ENCODE assay signal across 8 cellular contexts in the genomic region with DNA sequence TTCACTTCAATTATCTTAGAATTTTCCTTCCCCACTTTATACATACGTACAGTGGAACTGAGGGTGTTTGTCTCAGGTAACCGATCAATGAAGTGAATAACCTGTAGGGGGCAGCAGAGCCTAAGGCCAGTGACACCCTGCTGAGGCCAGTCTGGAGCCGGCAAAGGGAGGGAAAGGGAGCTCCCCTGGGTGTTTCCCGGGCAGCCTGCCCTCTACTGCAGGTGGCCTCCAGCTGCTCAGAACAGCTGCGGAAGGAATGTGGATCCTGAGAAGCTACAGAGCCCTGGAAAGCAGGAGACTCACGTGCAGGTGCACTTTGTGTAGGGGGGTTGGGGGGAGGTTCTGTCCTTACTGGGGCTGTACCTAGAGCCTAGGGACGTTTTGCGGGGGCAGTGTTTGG. TPM values are rescaled to one million over a fixed set of nuclear protein-coding genes. Genes with fewer than 3 reads are reported as not detected.
DNase-seq lines count a peak whose midpoint lies in the region; ATAC-seq and TF ChIP-seq lines count a peak whose summit lies in the region.

No MANE protein-coding gene starts in this region.

- peak; percentile 69 for ATAC-seq in activated CD8-positive, alpha-beta T cell treated with anti-CD3 and anti-CD28 coated beads, Interleukin-2, amount 10 ng/mL, durations not matched to agents 7 days and 5 days
- ATAC-seq in lower lobe of right lung (peak; percentile 96 to 97), GM19467 (IDR thresholded peaks at IDR 0.05; ENCODE audit: unreplicated experiment) (no peak)

- intact Hi-C loops in lower lobe of right lung (cut with DNase I) = no loop called here

- TF ChIP-seq CTCF in GM10266 (IDR thresholded peaks at IDR 0.05; ENCODE audit: control insufficient read depth, insufficient read depth, low read depth, missing control alignments) = peak; percentile 79
- peak; percentile 89 for TF ChIP-seq CTCF in lower lobe of right lung (IDR thresholded peaks at IDR 0.05)

- H3K36me3 Mint-ChIP-seq in activated CD8-positive, alpha-beta T cell treated with anti-CD3 and anti-CD28 coated beads, Interleukin-2, amount 10 ng/mL, durations not matched to agents 7 days and 5 days (ENCODE audit: low read depth) = peaks cover 10% of the 10 kb centered on the region

- H3K36me3 ChIP-seq in effector memory CD4-positive, alpha-beta T cell (ENCODE audit: control insufficient read depth, insufficient read depth, low read length) = no peaks in the 10 kb centered on the region
- no peaks in the 10 kb centered on the region for H3K36me3 ChIP-seq in lower lobe of right lung

- peaks cover 14% of the 10 kb centered on the region for H3K4me1 Mint-ChIP-seq in activated CD8-positive, alpha-beta T cell treated with anti-CD3 and anti-CD28 coated beads, Interleukin-2, amount 10 ng/mL, durations not matched to agents 7 days and 5 days (ENCODE audit: low read depth)

- peaks cover 11% of the 10 kb centered on the region for H3K4me1 ChIP-seq in effector memory CD4-positive, alpha-beta T cell (ENCODE audit: control insufficient read depth, insufficient read depth, low read length, poor library complexity, severe bottlenecking)
- H3K4me1 ChIP-seq in lower lobe of right lung = peaks cover 17% of the 10 kb centered on the region

- no peaks in the 10 kb centered on the region for H3K27me3 ChIP-seq in effector memory CD4-positive, alpha-beta T cell (replicated peaks; ENCODE audit: control insufficient read depth, insufficient read depth, low read length, poor library complexity, severe bottlenecking)
- no peaks in the 10 kb centered on the region for H3K27me3 ChIP-seq in lower lobe of right lung (ENCODE audit: low read depth)

- POLR2A ChIA-PET in activated CD8-positive, alpha-beta T cell treated with anti-CD3 and anti-CD28 coated beads, Interleukin-2, amount 10 ng/mL, durations not matched to agents 7 days and 5 days (lab: Charles Lee) = interaction anchor here (0.5 to 2.2 kb wide), 7 partner anchors 12 to 190 kb away, joined by 3 to 8 read pairs (median 4); a partner anchor contains a TSS

- H3K9me3 Mint-ChIP-seq in activated CD8-positive, alpha-beta T cell treated with anti-CD3 and anti-CD28 coated beads, Interleukin-2, amount 10 ng/mL, durations not matched to agents 7 days and 5 days (ENCODE audit: insufficient read depth) = peaks cover 9% of the 10 kb centered on the region

- peaks cover 4% of the 10 kb centered on the region for H3K27me3 Mint-ChIP-seq in activated CD8-positive, alpha-beta T cell treated with anti-CD3 and anti-CD28 coated beads, Interleukin-2, amount 10 ng/mL, durations not matched to agents 7 days and 5 days (ENCODE audit: low read depth)

- CTCF ChIA-PET in activated CD8-positive, alpha-beta T cell treated with anti-CD3 and anti-CD28 coated beads, Interleukin-2, amount 10 ng/mL, durations not matched to agents 7 days and 5 days (lab: Charles Lee) = interaction anchor here (0.6 to 2.5 kb wide), 50 partner anchors 9 to 926 kb away, joined by 3 to 46 read pairs (median 4); a partner anchor contains a TSS

- H3K9me3 ChIP-seq in effector memory CD4-positive, alpha-beta T cell (ENCODE audit: control insufficient read depth, low read length) = no peaks in the 10 kb centered on the region
- H3K9me3 ChIP-seq in lower lobe of right lung = no peaks in the 10 kb centered on the region

- no peak overlapping the region for H3K4me3 ChIP-seq in effector memory CD4-positive, alpha-beta T cell (ENCODE audit: insufficient read depth, low read depth, low read length, poor library complexity, severe bottlenecking)
- peak overlapping the region; percentile 65 for H3K4me3 ChIP-seq in lower lobe of right lung

- peak; percentile 89 for DNase-seq in GM10266 (ENCODE audit: extremely low spot score)
- peak; percentile 61 for DNase-seq in HK-2 (ENCODE audit: unreplicated experiment)
- peak; percentile 88 for DNase-seq in NCI-H774 (lab: John Stamatoyannopoulos, UW)
- peak; percentile 89 for DNase-seq in activated CD8-positive, alpha-beta T cell treated with anti-CD3 and anti-CD28 coated beads, Interleukin-2, amount 10 ng/mL, durations not matched to agents 7 days and 5 days
- peak; percentile 57 to 71 (median 57) for DNase-seq in effector memory CD4-positive, alpha-beta T cell
- DNase-seq in lower lobe of right lung = peak; percentile 87
- DNase-seq in stimulated activated CD4-positive, alpha-beta T cell treated with anti-CD3 and anti-CD28 coated beads, TNF-alpha, amount 100 ng/mL, for 1 hour (ENCODE audit: low read depth in 3 of 3, low spot score in 1 of 3) = peak in 2 of 3 donors; percentile 43 to 47

- H3K4me3 Mint-ChIP-seq in activated CD8-positive, alpha-beta T cell treated with anti-CD3 and anti-CD28 coated beads, Interleukin-2, amount 10 ng/mL, durations not matched to agents 7 days and 5 days = peak overlapping the region; percentile 85

- H3K27ac Mint-ChIP-seq in activated CD8-positive, alpha-beta T cell treated with anti-CD3 and anti-CD28 coated beads, Interleukin-2, amount 10 ng/mL, durations not matched to agents 7 days and 5 days = no peak overlapping the region

- no peak overlapping the region for H3K27ac ChIP-seq in effector memory CD4-positive, alpha-beta T cell (ENCODE audit: insufficient read depth, low read length, poor library complexity, severe bottlenecking)
- H3K27ac ChIP-seq in lower lobe of right lung = no peak overlapping the region

RNA-seq across cellular contexts. Expression of a gene that starts 0.8 kb away (rescaled TPM):
- 1 to 10 TPM; 1.8 to 2.1 TPM for total RNA-seq in activated CD8-positive, alpha-beta T cell treated with anti-CD3 and anti-CD28 coated beads, Interleukin-2, amount 10 ng/mL, durations not matched to agents 7 days and 5 days
- 2.3 TPM for total RNA-seq in lower lobe of right lung

RNA-seq across cellular contexts. Expression of a gene that starts 16.6 kb away (rescaled TPM):
- 10 to 100 TPM; 15.2 to 17.7 TPM for total RNA-seq in activated CD8-positive, alpha-beta T cell treated with anti-CD3 and anti-CD28 coated beads, Interleukin-2, amount 10 ng/mL, durations not matched to agents 7 days and 5 days
- total RNA-seq in lower lobe of right lung = 21.7 TPM

RNA-seq across cellular contexts. Expression of a gene that starts 30.7 kb away (rescaled TPM):
- total RNA-seq in activated CD8-positive, alpha-beta T cell treated with anti-CD3 and anti-CD28 coated beads, Interleukin-2, amount 10 ng/mL, durations not matched to agents 7 days and 5 days = 1 to 10 TPM; 7.9 to 8.7 TPM
- 5.8 TPM for total RNA-seq in lower lobe of right lung

RNA-seq across cellular contexts. Expression of a gene that starts 51.0 kb away (rescaled TPM):
- 10 to 100 TPM in 1 of 2 experiments, 1 to 10 TPM in 1; 9.7 to 10.2 TPM for total RNA-seq in activated CD8-positive, alpha-beta T cell treated with anti-CD3 and anti-CD28 coated beads, Interleukin-2, amount 10 ng/mL, durations not matched to agents 7 days and 5 days
- 11.2 TPM for total RNA-seq in lower lobe of right lung

RNA-seq across cellular contexts. Expression of a gene that starts 58.7 kb away (rescaled TPM):
- total RNA-seq in activated CD8-positive, alpha-beta T cell treated with anti-CD3 and anti-CD28 coated beads, Interleukin-2, amount 10 ng/mL, durations not matched to agents 7 days and 5 days = 1 to 10 TPM; 6.5 to 7.0 TPM
- 5.6 TPM for total RNA-seq in lower lobe of right lung
